ENCODE assay signal across 1 cellular context in genomic region chr19:54231077-54231931, GRCh38.
TF ChIP-seq lines count a peak whose summit lies in the region.

No MANE protein-coding gene starts in this region.

TF ChIP-seq in K562, 482 proteins besides CTCF, POLR2A, EP300 and RAD21 (continued from another document):
- no peak for TF ChIP-seq E2F3 (CRISPR knock-in tag; IDR thresholded peaks at IDR 0.05)
- no peak for TF ChIP-seq XRCC3 (IDR thresholded peaks at IDR 0.05)
- peak; percentile 48; the same call in 1 of the 2 replicates for TF ChIP-seq ATF7 (IDR thresholded peaks at IDR 0.05)
- no peak for TF ChIP-seq MED1 (CRISPR knock-in tag; IDR thresholded peaks at IDR 0.05; ENCODE audit: borderline replicate concordance)
- TF ChIP-seq NFE2L1 (tag; IDR thresholded peaks at IDR 0.05; ENCODE audit: borderline replicate concordance, low read depth), result no peak
- TF ChIP-seq ZNF512 (tag; IDR thresholded peaks at IDR 0.05), result no peak
- TF ChIP-seq ZKSCAN3 (CRISPR knock-in tag; IDR thresholded peaks at IDR 0.05), result no peak
- TF ChIP-seq TRIM24 (IDR thresholded peaks at IDR 0.05), result no peak
- no peak for TF ChIP-seq YBX1 (IDR thresholded peaks at IDR 0.05)
- TF ChIP-seq CCNT2 (IDR thresholded peaks at IDR 0.05; ENCODE audit: borderline replicate concordance, extremely low read depth, insufficient read length, low read depth, low read length), result no peak
- no peak for TF ChIP-seq NBN (IDR thresholded peaks at IDR 0.05; ENCODE audit: low read depth)
- no peak for TF ChIP-seq GABPA (tag; conservative IDR thresholded peaks at IDR 0.05; ENCODE audit: low read depth)
TF ChIP-seq in K562: peak in this region for 67.
